In genomic region chr21:31011412-31011811, GRCh38 we compare ENCODE assay signal across 16 cellular contexts. TPM values are rescaled to one million over a fixed set of nuclear protein-coding genes. Genes with fewer than 3 reads are reported as not detected.
"Had no signal": no experiment of that assay in that cellular context is flagged by ENCODE, and none has a peak within 500 bp of the region (broad histone marks: within the 10 kb centered on the region; RNA-seq: fewer than 3 reads in every experiment).

No MANE protein-coding gene starts in this region.

- H3K4me1 Mint-ChIP-seq: mesothelial cell of epicardium had no signal

- H3K36me3 ChIP-seq: lower lobe of right lung, neutrophil, thyroid gland, vagina had no signal

- H3K4me3 Mint-ChIP-seq: activated T-cell treated with anti-CD3 and anti-CD28 coated beads, Interleukin-2, amount 50 U/mL, for 24 hours; mesothelial cell of epicardium had no signal

- H3K4me1 ChIP-seq: lower lobe of right lung, thyroid gland, vagina had no signal

- H3K27me3 Mint-ChIP-seq: activated T-cell treated with anti-CD3 and anti-CD28 coated beads, Interleukin-2, amount 50 U/mL, for 24 hours had no signal

- H3K4me3 ChIP-seq: lower lobe of right lung, skin epidermis, thyroid gland, vagina had no signal

- H3K27ac Mint-ChIP-seq: activated naive CD4-positive, alpha-beta T cell treated with anti-CD3 and anti-CD28 coated beads, Interleukin-2, amount 50 U/mL, for 72 hours; activated T-cell treated with anti-CD3 and anti-CD28 coated beads, Interleukin-2, amount 50 U/mL, for 24 hours; mesothelial cell of epicardium had no signal

- H3K36me3 Mint-ChIP-seq: mesothelial cell of epicardium had no signal

- DNase-seq: activated CD4-positive, CD25-positive, alpha-beta regulatory T cell treated with anti-CD3 and anti-CD28 coated beads, Interleukin-2, amount 50 U/mL, for 72 hours; activated T-cell treated with anti-CD3 and anti-CD28 coated beads, Interleukin-2, amount 50 U/mL, for 24 hours; hypothalamus; lower lobe of right lung; posterior cingulate gyrus; stimulated activated CD4-positive, alpha-beta T cell treated with anti-CD3 and anti-CD28 coated beads, Interleukin-4, amount 100 ng/mL, for 4 hours; thyroid gland had no signal

- ATAC-seq: activated naive CD4-positive, alpha-beta T cell treated with anti-CD3 and anti-CD28 coated beads, Interleukin-2, amount 50 U/mL, for 72 hours; esophagus mucosa; lower lobe of right lung had no signal

- H3K27ac ChIP-seq: lower lobe of right lung, neutrophil, thyroid gland, vagina had no signal

- H3K9me3 ChIP-seq: lower lobe of right lung, neutrophil, thyroid gland, vagina had no signal

- H3K27me3 ChIP-seq: neutrophil, thyroid gland, vagina had no signal

RNA-seq across cellular contexts. Expression of gene KRTAP19-8, which starts 26.9 kb away (rescaled TPM):
- total RNA-seq: activated naive CD4-positive, alpha-beta T cell treated with anti-CD3 and anti-CD28 coated beads, Interleukin-2, amount 50 U/mL, for 72 hours; chondrocyte; dermis microvascular lymphatic vessel endothelial cell; esophagus mucosa; glomerular endothelial cell; lower lobe of right lung; mesothelial cell of epicardium; thyroid gland; vagina had no signal
